26 cellular contexts compared by ENCODE assay signal in genomic region chr14:56703947-56704346, GRCh38.
"Had no signal": no experiment of that assay in that cellular context is flagged by ENCODE, and none has a peak within 500 bp of the region (broad histone marks: within the 10 kb centered on the region; RNA-seq: fewer than 3 reads in every experiment).

No MANE protein-coding gene starts in this region.

- H3K36me3 Mint-ChIP-seq: activated naive CD4-positive, alpha-beta T cell treated with anti-CD3 and anti-CD28 coated beads, Interleukin-2, amount 50 U/mL, for 24 hours; brain; memory B cell had no signal

- H3K9me3 ChIP-seq: colonic mucosa, esophagus squamous epithelium, gastrocnemius medialis, neutrophil, ovary, prostate gland, tibial artery had no signal

- H3K27ac Mint-ChIP-seq: activated CD8-positive, alpha-beta T cell treated with anti-CD3 and anti-CD28 coated beads, Interleukin-2, amount 10 ng/mL, durations not matched to agents 7 days and 5 days; activated naive CD4-positive, alpha-beta T cell treated with anti-CD3 and anti-CD28 coated beads, Interleukin-2, amount 50 U/mL, for 24 hours; brain; memory B cell; nephron; stimulated activated naive CD8-positive, alpha-beta T cell treated with anti-CD3 and anti-CD28 coated beads, Interleukin-15, amount 100 ng/mL, for 72 hours had no signal

- H3K36me3 ChIP-seq: colonic mucosa, esophagus squamous epithelium, gastrocnemius medialis, neutrophil, ovary, prostate gland, tibial artery, WERI-Rb-1 had no signal

- H3K4me3 ChIP-seq: colonic mucosa, dorsolateral prefrontal cortex, esophagus squamous epithelium, gastrocnemius medialis, ovary, prostate gland, tibial artery had no signal

- ATAC-seq: activated CD8-positive, alpha-beta T cell treated with anti-CD3 and anti-CD28 coated beads, Interleukin-2, amount 10 ng/mL, durations not matched to agents 7 days and 5 days; gastrocnemius medialis; left cardiac atrium; right cardiac atrium; stimulated activated naive CD8-positive, alpha-beta T cell treated with anti-CD3 and anti-CD28 coated beads, Interleukin-15, amount 100 ng/mL, for 72 hours had no signal

- H3K9me3 Mint-ChIP-seq: activated naive CD4-positive, alpha-beta T cell treated with anti-CD3 and anti-CD28 coated beads, Interleukin-2, amount 50 U/mL, for 24 hours; central memory CD8-positive, alpha-beta T cell; memory B cell; nephron; stimulated activated naive CD8-positive, alpha-beta T cell treated with anti-CD3 and anti-CD28 coated beads, Interleukin-15, amount 100 ng/mL, for 72 hours had no signal

- DNase-seq: activated CD4-positive, alpha-beta T cell treated with anti-CD3 and anti-CD28 coated beads for 1 hour; activated CD4-positive, alpha-beta T cell treated with anti-CD3 and anti-CD28 coated beads, Interleukin-2, amount 50 U/mL, for 1 hour; activated CD8-positive, alpha-beta T cell treated with anti-CD3 and anti-CD28 coated beads, Interleukin-2, amount 10 ng/mL, durations not matched to agents 7 days and 5 days; activated gamma-delta T cell treated with Interleukin-2 at 50 U/mL for 16 hours; activated T-cell treated with anti-CD3 and anti-CD28 coated beads, Interleukin-2, amount 50 U/mL, for 1 hour; aorta; colonic mucosa; dorsolateral prefrontal cortex; esophagus squamous epithelium; gastrocnemius medialis; islet precursor cell; left cardiac atrium; ovary; stimulated activated CD4-positive, alpha-beta T cell treated with anti-CD3 and anti-CD28 coated beads, Interleukin-12 subunit alpha, Interleukin-12 subunit beta, amount 100 ng/mL, for 4 hours; stimulated activated CD4-positive, alpha-beta T cell treated with anti-CD3 and anti-CD28 coated beads, Interleukin-1b, Interleukin-23, amount 100 ng/mL, for 48 hours; stimulated activated naive CD8-positive, alpha-beta T cell treated with anti-CD3 and anti-CD28 coated beads, Interleukin-15, amount 100 ng/mL, for 72 hours; tibial artery; WERI-Rb-1 had no signal

- H3K4me1 Mint-ChIP-seq: activated naive CD4-positive, alpha-beta T cell treated with anti-CD3 and anti-CD28 coated beads, Interleukin-2, amount 50 U/mL, for 24 hours; central memory CD8-positive, alpha-beta T cell; memory B cell; nephron; stimulated activated naive CD8-positive, alpha-beta T cell treated with anti-CD3 and anti-CD28 coated beads, Interleukin-15, amount 100 ng/mL, for 72 hours had no signal

- H3K4me3 Mint-ChIP-seq: activated CD8-positive, alpha-beta T cell treated with anti-CD3 and anti-CD28 coated beads, Interleukin-2, amount 10 ng/mL, durations not matched to agents 7 days and 5 days; activated naive CD4-positive, alpha-beta T cell treated with anti-CD3 and anti-CD28 coated beads, Interleukin-2, amount 50 U/mL, for 24 hours; brain; central memory CD8-positive, alpha-beta T cell; memory B cell; nephron; stimulated activated naive CD8-positive, alpha-beta T cell treated with anti-CD3 and anti-CD28 coated beads, Interleukin-15, amount 100 ng/mL, for 72 hours had no signal

- H3K27ac ChIP-seq: colonic mucosa, dorsolateral prefrontal cortex, esophagus squamous epithelium, gastrocnemius medialis, neutrophil, ovary, prostate gland, tibial artery, WERI-Rb-1 had no signal

- H3K4me1 ChIP-seq: colonic mucosa, esophagus squamous epithelium, gastrocnemius medialis, prostate gland, tibial artery had no signal

- H3K27me3 ChIP-seq: colonic mucosa, ovary, tibial artery had no signal
